In the genomic region with DNA sequence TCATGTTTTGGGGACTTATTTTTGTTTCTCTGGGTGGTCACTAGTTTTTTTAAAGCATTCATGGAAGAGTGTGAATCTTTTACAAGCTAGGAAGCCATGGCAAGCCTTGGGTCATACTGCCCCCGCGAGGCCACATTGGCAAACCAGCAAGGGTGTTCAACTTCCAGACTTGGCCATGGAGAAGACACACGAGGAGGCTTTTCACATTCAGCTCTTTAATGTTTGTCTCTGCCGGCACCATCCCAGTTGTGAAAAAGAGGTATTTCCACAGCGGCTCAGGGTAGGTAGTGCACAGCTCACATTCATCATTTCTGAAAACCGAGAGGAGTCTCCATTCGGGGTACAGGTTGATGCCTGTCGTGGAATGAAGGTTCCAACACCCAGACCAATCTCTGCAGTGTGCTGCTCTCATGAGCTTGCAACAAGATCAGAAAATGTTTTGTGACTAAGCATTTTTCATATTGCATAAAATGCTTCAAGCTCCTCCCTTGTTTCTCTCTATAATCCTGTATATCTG, we compare ENCODE assay signal across 8 cellular contexts. TPM values are rescaled to one million over a fixed set of nuclear protein-coding genes. Genes with fewer than 3 reads are reported as not detected.
DNase-seq lines count a peak whose midpoint lies in the region; ATAC-seq and TF ChIP-seq lines count a peak whose summit lies in the region.

No MANE protein-coding gene starts in this region.

- DNase-seq in NCI-H345 (lab: John Stamatoyannopoulos, UW): peak; percentile 16
- no peak for DNase-seq in NCI-H345 treated with DMSO at 0.1 percent for 48 hours (lab: John Stamatoyannopoulos, UW; ENCODE audit: unreplicated experiment)
- DNase-seq in Peyer's patch: peak; percentile 67 to 88 (median 74)
- DNase-seq in activated T-helper 9 cell treated with anti-CD3 and anti-CD28 coated beads, Interleukin-2, amount 50 U/mL, for 16 hours (ENCODE audit: low read depth): peak; percentile 38
- peak; percentile 64 to 78 for DNase-seq in foreskin keratinocyte
- DNase-seq in vagina (ENCODE audit: extremely low spot score in 2 of 2): peak in 1 of 2 donors; percentile 83

- H3K27me3 ChIP-seq in Peyer's patch (no peaks in the 10 kb centered on the region), foreskin keratinocyte (peaks cover 25% of the 10 kb centered on the region), parathyroid adenoma (ENCODE audit: control insufficient read depth, insufficient read depth, low read length) (no peaks in the 10 kb centered on the region), vagina (no peaks in the 10 kb centered on the region)

- intact Hi-C loops in vagina (cut with DNase I): no loop called here

- H3K9me3 ChIP-seq in Peyer's patch (no peaks in the 10 kb centered on the region), parathyroid adenoma (ENCODE audit: control insufficient read depth, low read length) (no peaks in the 10 kb centered on the region), vagina (no peaks in the 10 kb centered on the region)

- ATAC-seq in foreskin keratinocyte: peak; percentile 53
- no peak for ATAC-seq in HG03095 (IDR thresholded peaks at IDR 0.05; ENCODE audit: unreplicated experiment)

- no peak overlapping the region for H2AFZ ChIP-seq in parathyroid adenoma

- TF ChIP-seq POLR2A in Peyer's patch (IDR thresholded peaks at IDR 0.05) (no peak), vagina (IDR thresholded peaks at IDR 0.05) (no peak)

- no peak overlapping the region for H3K9ac ChIP-seq in parathyroid adenoma

- no peaks in the 10 kb centered on the region for H3K36me3 ChIP-seq in Peyer's patch
- no peaks in the 10 kb centered on the region for H3K36me3 ChIP-seq in parathyroid adenoma (ENCODE audit: control insufficient read depth, insufficient read depth, low read length)
- H3K36me3 ChIP-seq in vagina: no peaks in the 10 kb centered on the region

- H3K4me2 ChIP-seq in parathyroid adenoma (ENCODE audit: low read length): no peak overlapping the region

- no peak overlapping the region for H3K4me3 ChIP-seq in Peyer's patch
- no peak overlapping the region for H3K4me3 ChIP-seq in parathyroid adenoma (ENCODE audit: low read depth, low read length)
- H3K4me3 ChIP-seq in vagina: no peak overlapping the region

- peaks cover under 1 to 17% (median 14%) of the 10 kb centered on the region in 4 donors for H3K4me1 ChIP-seq in Peyer's patch
- no peaks in the 10 kb centered on the region for H3K4me1 ChIP-seq in foreskin keratinocyte
- no peaks in the 10 kb centered on the region for H3K4me1 ChIP-seq in parathyroid adenoma
- H3K4me1 ChIP-seq in vagina: peaks cover 26% of the 10 kb centered on the region

- no peaks in the 10 kb centered on the region for H3K79me2 ChIP-seq in parathyroid adenoma

- TF ChIP-seq CTCF in Peyer's patch (IDR thresholded peaks at IDR 0.05): peak; percentile 41 to 74 (median 67)
- peak; percentile 89 for TF ChIP-seq CTCF in foreskin keratinocyte (conservative IDR thresholded peaks at IDR 0.05)
- peak; percentile 42 for TF ChIP-seq CTCF in parathyroid adenoma (IDR thresholded peaks at IDR 0.05)
- peak; percentile 5 to 47 (median 20) for TF ChIP-seq CTCF in vagina (IDR thresholded peaks at IDR 0.05)

- no peak overlapping the region for H3K27ac ChIP-seq in Peyer's patch
- no peak overlapping the region for H3K27ac ChIP-seq in foreskin keratinocyte
- H3K27ac ChIP-seq in parathyroid adenoma: no peak overlapping the region
- H3K27ac ChIP-seq in vagina: no peak overlapping the region

RNA-seq across cellular contexts. Expression of a gene that starts 7.7 kb away (rescaled TPM):
- total RNA-seq in Peyer's patch (1 to 10 TPM in 2 of 4 donors, under 1 TPM in 2; 0.66 to 1.7 (median 1.1) TPM), foreskin keratinocyte (not detected in 2 replicates), vagina (3.9 TPM)
- polyA plus RNA-seq in foreskin keratinocyte: not detected in 2 replicates

RNA-seq across cellular contexts. Expression of a gene that starts 24.6 kb away (rescaled TPM):
- 1 to 10 TPM in 1 of 4 donors, under 1 TPM in 2, not detected in 1; 0.70 to 4.1 (median 0.80) TPM for total RNA-seq in Peyer's patch
- total RNA-seq in foreskin keratinocyte: not detected in 2 replicates
- polyA plus RNA-seq in foreskin keratinocyte: not detected in 2 replicates
- total RNA-seq in vagina: 1.2 TPM

RNA-seq across cellular contexts. Expression of a gene that starts 28.6 kb away (rescaled TPM):
- total RNA-seq in Peyer's patch (10 to 100 TPM in 3 of 4 donors, not detected in 1; 13.5 to 21.2 (median 16.0) TPM), foreskin keratinocyte (not detected in 2 replicates), vagina (not detected)
- polyA plus RNA-seq in foreskin keratinocyte: not detected in 2 replicates

Comparison
In these comparisons a context has a peak if more than half of its experiments do, and no peak if none do; other contexts are left out.
1. CTCF ChIP-seq: peak in every context shown above with its lines; median percentile 89 in foreskin keratinocyte; 67 in Peyer's patch; 42 in parathyroid adenoma; 20 in vagina.